Comparison of ENCODE assay signal across 14 cellular contexts in the genomic region with DNA sequence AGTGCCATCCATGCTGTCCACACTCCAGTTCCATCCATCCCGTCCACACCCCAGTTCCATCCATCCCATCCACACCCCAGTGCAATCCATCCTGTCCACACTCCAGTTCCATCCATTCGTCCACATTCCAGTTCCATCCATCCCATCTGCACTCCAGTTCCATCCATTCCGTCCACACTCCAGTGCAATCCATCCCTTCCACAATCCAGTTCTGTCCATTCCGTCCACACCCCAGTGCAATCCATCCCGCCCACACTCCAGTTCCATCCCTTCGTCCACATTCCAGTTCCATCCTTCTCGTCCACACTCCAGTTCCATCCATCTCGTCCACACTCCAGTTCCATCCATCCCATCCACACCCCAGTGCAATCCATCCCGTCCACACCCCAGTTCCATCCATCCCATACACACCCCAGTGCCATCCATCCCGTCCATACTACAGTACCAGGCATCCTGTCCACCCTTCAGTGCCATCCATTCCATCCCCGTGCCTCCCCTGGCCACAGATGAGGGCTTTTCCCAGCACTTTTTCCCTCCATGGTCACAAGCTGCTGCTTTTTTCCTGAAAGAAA.
DNase-seq lines count a peak whose midpoint lies in the region; TF ChIP-seq lines count a peak whose summit lies in the region.
"Had no signal": no experiment of that assay in that cellular context is flagged by ENCODE, and none has a peak within 500 bp of the region (broad histone marks: within the 10 kb centered on the region; RNA-seq: fewer than 3 reads in every experiment).

No MANE protein-coding gene starts in this region.

- H2BK5ac ChIP-seq in mesenchymal stem cell (ENCODE audit: low read depth, low read length, poor library complexity, severe bottlenecking) (no peak overlapping the region), trophoblast cell (ENCODE audit: low read depth, low read length, poor library complexity) (no peak overlapping the region)

- H3K4me2 ChIP-seq in mesenchymal stem cell (ENCODE audit: low read length, poor library complexity, severe bottlenecking) (no peak overlapping the region), trophoblast cell (ENCODE audit: low read length) (no peak overlapping the region)
- H3K4me2 ChIP-seq: A549 had no signal

- POLR2A ChIA-PET in HEK293 (lab: Yijun Ruan, JAX), result no interaction called here

- no peak overlapping the region for H2AFZ ChIP-seq in mesenchymal stem cell (ENCODE audit: low read depth, low read length)
- H2AFZ ChIP-seq in trophoblast cell (ENCODE audit: insufficient read depth, low read length, poor library complexity), result no peak overlapping the region

- no peaks in the 10 kb centered on the region for H3K79me2 ChIP-seq in trophoblast cell (ENCODE audit: control insufficient read depth, insufficient read depth, low read length, poor library complexity)

- no peak overlapping the region for H4K12ac ChIP-seq in trophoblast cell (ENCODE audit: low read depth, low read length)

- H2BK15ac ChIP-seq in mesenchymal stem cell (ENCODE audit: low read depth, poor library complexity, severe bottlenecking), result no peak overlapping the region

- H3K18ac ChIP-seq in mesenchymal stem cell (ENCODE audit: low read depth in 1 of 2, low read length in 2 of 2) (no peak overlapping the region), trophoblast cell (ENCODE audit: low read length) (no peak overlapping the region)

- H3K23ac ChIP-seq in mesenchymal stem cell (ENCODE audit: low read length in 2 of 2), result no peak overlapping the region
- H3K23ac ChIP-seq in trophoblast cell (ENCODE audit: low read length), result no peak overlapping the region

- H3K9ac ChIP-seq in mesenchymal stem cell (ENCODE audit: low read length) (no peak overlapping the region), trophoblast cell (ENCODE audit: low read length) (peak overlapping the region; percentile 42)

- CTCF ChIA-PET in HEK293 (lab: Yijun Ruan, JAX), result no interaction called here

- DNase-seq in NCI-H2029 (lab: John Stamatoyannopoulos, UW) (peak; percentile 39), mesenchymal stem cell (no peak), trophoblast cell (no peak), NOMO-1 treated with DMSO at 0.1 percent for 48 hours (lab: John Stamatoyannopoulos, UW; ENCODE audit: unreplicated experiment) (no peak), NCI-H345 treated with DMSO at 0.1 percent for 48 hours (lab: John Stamatoyannopoulos, UW; ENCODE audit: unreplicated experiment) (no peak)
- DNase-seq: BE2C; CD4-positive, alpha-beta memory T cell; DMS79 treated with DMSO at 0.1 percent for 48 hours; EL; HCEC 1CT; IMR-90 had no signal

- H2AK5ac ChIP-seq in mesenchymal stem cell (ENCODE audit: low read length, severe bottlenecking) (no peak overlapping the region), trophoblast cell (ENCODE audit: low read length) (no peak overlapping the region)

- H3K27ac ChIP-seq in HEK293 (ENCODE audit: extremely low read depth, low read depth, low read length) (no peak overlapping the region), mesenchymal stem cell (ENCODE audit: low read length, poor library complexity, severe bottlenecking) (no peak overlapping the region), trophoblast cell (ENCODE audit: low read depth, low read length) (no peak overlapping the region)
- H3K27ac ChIP-seq: A549, C4-2B had no signal

- H4K8ac ChIP-seq in mesenchymal stem cell (ENCODE audit: low read length), result no peak overlapping the region
- no peak overlapping the region for H4K8ac ChIP-seq in trophoblast cell (ENCODE audit: low read depth, low read length)

- no peak for TF ChIP-seq CTCF in HEK293 (tag by site-specific recombination; IDR thresholded peaks at IDR 0.05)

- H3K36me3 ChIP-seq in HEK293 (ENCODE audit: control insufficient read depth in 2 of 2, insufficient read depth in 1 of 2, low read length in 2 of 2), result no peaks in the 10 kb centered on the region
- no peaks in the 10 kb centered on the region for H3K36me3 ChIP-seq in mesenchymal stem cell (ENCODE audit: control insufficient read depth in 1 of 2, insufficient read depth in 2 of 2, low read depth in 1 of 2, low read length in 2 of 2)
- no peaks in the 10 kb centered on the region for H3K36me3 ChIP-seq in trophoblast cell (ENCODE audit: control insufficient read depth in 1 of 2, insufficient read depth in 2 of 2, low read length in 2 of 2)
- H3K36me3 ChIP-seq: BE2C had no signal

- WGBS in mesenchymal stem cell, result 67% methylated on average over 11 of the region's 11 CpGs
- WGBS in trophoblast cell (ENCODE audit: extremely low coverage, insufficient coverage, insufficient read length), result no CpG with 5 or more reads among the region's 11 CpGs

- no peak overlapping the region for H2BK12ac ChIP-seq in mesenchymal stem cell (ENCODE audit: low read length in 2 of 2)
- no peak overlapping the region for H2BK12ac ChIP-seq in trophoblast cell (ENCODE audit: low read length)

- H3K27me3 ChIP-seq in mesenchymal stem cell (ENCODE audit: control insufficient read depth in 1 of 2, insufficient read depth in 1 of 2, low read length in 2 of 2) (peaks cover 0 to 5% of the 10 kb centered on the region in 2 experiments), trophoblast cell (ENCODE audit: insufficient read depth, low read length) (no peaks in the 10 kb centered on the region)
- H3K27me3 ChIP-seq: BE2C had no signal

- H3K79me1 ChIP-seq in mesenchymal stem cell (replicated peaks; ENCODE audit: low read length, poor library complexity, severe bottlenecking) (no peaks in the 10 kb centered on the region), trophoblast cell (ENCODE audit: low read length) (no peaks in the 10 kb centered on the region)

- H2BK120ac ChIP-seq in mesenchymal stem cell (ENCODE audit: low read depth, low read length) (no peak overlapping the region), trophoblast cell (ENCODE audit: insufficient read depth, low read length, poor library complexity) (no peak overlapping the region)

- H3K14ac ChIP-seq in mesenchymal stem cell (ENCODE audit: low read length in 2 of 2) (no peak overlapping the region), trophoblast cell (ENCODE audit: low read length) (no peak overlapping the region)

- H3K4ac ChIP-seq in mesenchymal stem cell (ENCODE audit: low read depth in 1 of 2, low read length in 2 of 2) (no peak overlapping the region), trophoblast cell (ENCODE audit: low read depth, low read length) (no peak overlapping the region)

- H3K4me1 ChIP-seq in HEK293 (ENCODE audit: control insufficient read depth, insufficient read depth, low read length) (no peaks in the 10 kb centered on the region), mesenchymal stem cell (ENCODE audit: control insufficient read depth, insufficient read depth, low read depth, low read length) (no peaks in the 10 kb centered on the region), trophoblast cell (ENCODE audit: control insufficient read depth in 1 of 2, insufficient read depth in 2 of 2, low read length in 2 of 2) (peaks cover 6 to 9% of the 10 kb centered on the region in 2 experiments)
- H3K4me1 ChIP-seq: A549, BE2C had no signal

- H3K4me3 ChIP-seq in HEK293 (ENCODE audit: low read depth, low read length) (no peak overlapping the region), mesenchymal stem cell (ENCODE audit: insufficient read depth in 1 of 2, low read depth in 1 of 2, low read length in 2 of 2) (peak overlapping the region in 1 of 2 experiments; percentile 8), trophoblast cell (ENCODE audit: low read depth, low read length) (peak overlapping the region; percentile 37)
- H3K4me3 ChIP-seq: A549 had no signal

- H3K9me3 ChIP-seq in HEK293 (ENCODE audit: control insufficient read depth, insufficient read depth, low read depth, low read length) (no peaks in the 10 kb centered on the region), mesenchymal stem cell (ENCODE audit: control insufficient read depth, low read length) (no peaks in the 10 kb centered on the region), trophoblast cell (ENCODE audit: insufficient read depth, low read depth, low read length) (peaks cover 7% of the 10 kb centered on the region)
- H3K9me3 ChIP-seq: A549 had no signal

- H4K91ac ChIP-seq in mesenchymal stem cell (ENCODE audit: low read length) (peak overlapping the region; percentile 72), trophoblast cell (ENCODE audit: low read depth, low read length) (no peak overlapping the region)

TF ChIP-seq in HEK293, 187 proteins besides CTCF, POLR2A, EP300 and RAD21:
- TF ChIP-seq ZNF660 (tag by site-specific recombination; IDR thresholded peaks at IDR 0.05) (no peak), ZBTB17 (tag by site-specific recombination; IDR thresholded peaks at IDR 0.05) (peak; percentile 96), EGR2 (tag by site-specific recombination; IDR thresholded peaks at IDR 0.05; ENCODE audit: low read depth) (0 out of 2 replicates have a peak, but pooled peaks have one; percentile 10)
